ENCODE assay signal across 8 cellular contexts in genomic region chr12:8696402-8697100, GRCh38. TPM values are rescaled to one million over a fixed set of nuclear protein-coding genes. Genes with fewer than 3 reads are reported as not detected.
DNase-seq lines count a peak whose midpoint lies in the region; TF ChIP-seq lines count a peak whose summit lies in the region.

No MANE protein-coding gene starts in this region.

- H3K27me3 Mint-ChIP-seq in osteocyte (ENCODE audit: unreplicated experiment): no peaks in the 10 kb centered on the region

- H3K9me3 Mint-ChIP-seq in osteocyte (ENCODE audit: unreplicated experiment): no peaks in the 10 kb centered on the region

- H2AFZ ChIP-seq in OCI-LY7 (ENCODE audit: low read length): peak overlapping the region; percentile 68; the same call in 1 of the 2 replicates

- peak overlapping the region; percentile 94 for H3K4me3 Mint-ChIP-seq in osteocyte (ENCODE audit: unreplicated experiment)

- H3K4me1 ChIP-seq in DOHH2 (ENCODE audit: control insufficient read depth, low read length): peaks cover 79% of the 10 kb centered on the region
- H3K4me1 ChIP-seq in OCI-LY7 (ENCODE audit: insufficient read depth, low read length, poor library complexity, severe bottlenecking): peaks cover 74% of the 10 kb centered on the region

- TF ChIP-seq CTCF in DOHH2 (IDR thresholded peaks at IDR 0.05; ENCODE audit: low read depth, low read length, poor library complexity, severe bottlenecking): no peak
- no peak for TF ChIP-seq CTCF in OCI-LY7 (conservative IDR thresholded peaks at IDR 0.05; ENCODE audit: low read length)
- TF ChIP-seq CTCF in epithelial cell of esophagus (IDR thresholded peaks at IDR 0.05; ENCODE audit: insufficient read depth, low read depth, low read length, missing control alignments): no peak
- TF ChIP-seq CTCF in osteocyte (IDR thresholded peaks at IDR 0.05): no peak

- H3K27me3 ChIP-seq in DOHH2 (ENCODE audit: control insufficient read depth, low read length): no peaks in the 10 kb centered on the region

- H4K20me1 ChIP-seq in DOHH2 (ENCODE audit: control insufficient read depth, insufficient read depth, low read depth, low read length) (peaks cover 12% of the 10 kb centered on the region), OCI-LY7 (ENCODE audit: insufficient read depth, low read length) (peaks cover 20% of the 10 kb centered on the region)

- peaks cover 44% of the 10 kb centered on the region for H3K4me1 Mint-ChIP-seq in osteocyte (ENCODE audit: unreplicated experiment)

- TSS peak; percentile 79 for BruUV-seq in OCI-LY7 (replicated peaks; lab: Mats Ljungman, UMichigan)

- H3K4me3 ChIP-seq in DOHH2 (ENCODE audit: low read length): peak overlapping the region; percentile 91
- H3K4me3 ChIP-seq in OCI-LY7 (ENCODE audit: low read depth, low read length, poor library complexity, severe bottlenecking): peak overlapping the region; percentile 86
- peak overlapping the region; percentile 58 for H3K4me3 ChIP-seq in epithelial cell of esophagus (ENCODE audit: low read length)

- POLR2A ChIA-PET in OCI-LY7 (lab: Charles Lee): interaction anchor here (0.6 to 2.1 kb wide), 6 partner anchors 20 to 221 kb away, joined by 3 to 8 read pairs (median 3); partner anchors contain the start of gene AICDA

- CTCF ChIA-PET in OCI-LY7 (lab: Charles Lee; ENCODE audit: unreplicated experiment): no interaction called here

- H3K9me3 ChIP-seq in DOHH2 (ENCODE audit: control insufficient read depth, insufficient read depth, low read length) (no peaks in the 10 kb centered on the region), OCI-LY7 (ENCODE audit: low read length) (no peaks in the 10 kb centered on the region)

- H3K9me2 ChIP-seq in DOHH2 (replicated peaks; ENCODE audit: control insufficient read depth, low read length): no peaks in the 10 kb centered on the region
- H3K9me2 ChIP-seq in OCI-LY7 (ENCODE audit: insufficient read depth, low read length): no peaks in the 10 kb centered on the region

- peaks cover 41% of the 10 kb centered on the region for H3F3A ChIP-seq in DOHH2 (ENCODE audit: control insufficient read depth, insufficient read depth)

- H3K4me2 ChIP-seq in DOHH2 (ENCODE audit: low read length): peak overlapping the region; percentile 95
- peak overlapping the region; percentile 89 for H3K4me2 ChIP-seq in OCI-LY7 (ENCODE audit: low read length)

- H3K79me2 ChIP-seq in DOHH2 (ENCODE audit: control insufficient read depth, low read length): peaks cover 60% of the 10 kb centered on the region
- peaks cover 40% of the 10 kb centered on the region for H3K79me2 ChIP-seq in OCI-LY7 (ENCODE audit: insufficient read depth, low read depth, low read length)

- no peaks in the 10 kb centered on the region for H3K36me3 Mint-ChIP-seq in osteocyte (ENCODE audit: unreplicated experiment)

- H3K36me3 ChIP-seq in DOHH2 (ENCODE audit: control insufficient read depth, low read length) (peaks cover 38% of the 10 kb centered on the region), OCI-LY7 (ENCODE audit: insufficient read depth, low read length) (peaks cover 20% of the 10 kb centered on the region)

- H3K27ac Mint-ChIP-seq in osteocyte (ENCODE audit: unreplicated experiment): peak overlapping the region; percentile 90

- intact Hi-C loops in OCI-LY7 (cut with micrococcal nuclease; ENCODE audit: unreplicated experiment): loop anchor here (5.0 to 10.0 kb wide), 3 partner anchors 251 to 1698 kb away; partner anchors contain the start of genes CLECL1, KLRK1 and M6PR

- H3K27ac ChIP-seq in DOHH2 (ENCODE audit: low read depth, low read length) (peak overlapping the region; percentile 89), OCI-LY7 (ENCODE audit: low read depth, low read length, poor library complexity, severe bottlenecking) (peak overlapping the region; percentile 100)

- DNase-seq in OCI-LY7 (ENCODE audit: low spot score) (peak; percentile 61), epithelial cell of esophagus (ENCODE audit: low read depth) (no peak), osteocyte (ENCODE audit: extremely low spot score, unreplicated experiment) (no peak), islet precursor cell (no peak), COR-L47 (lab: John Stamatoyannopoulos, UW) (no peak)
- DNase-seq in stimulated activated CD4-positive, alpha-beta T cell treated with anti-CD3 and anti-CD28 coated beads, Interleukin-4, amount 100 ng/mL, for 1 hour: no peak
- DNase-seq in central memory CD4-positive, alpha-beta T cell: no peak

RNA-seq across cellular contexts. Expression of gene RIMKLB, which starts 1.2 kb away (rescaled TPM):
- 109 and 117 TPM in 2 replicates for total RNA-seq in OCI-LY7 (2014; rRNA removed; shearing (Covaris generic))
- 84.6 and 122 TPM in 2 replicates for total RNA-seq in OCI-LY7 (2022)
- total RNA-seq in osteocyte: 26.5 and 32.5 TPM in 2 replicates

RNA-seq across cellular contexts. Expression of gene MFAP5, which starts 33.9 kb away (rescaled TPM):
- total RNA-seq in OCI-LY7 (2014; rRNA removed; shearing (Covaris generic)): not detected in 2 replicates
- total RNA-seq in OCI-LY7 (2022) (not detected in 2 replicates), osteocyte (not detected in 2 replicates)
